In the genomic region with DNA sequence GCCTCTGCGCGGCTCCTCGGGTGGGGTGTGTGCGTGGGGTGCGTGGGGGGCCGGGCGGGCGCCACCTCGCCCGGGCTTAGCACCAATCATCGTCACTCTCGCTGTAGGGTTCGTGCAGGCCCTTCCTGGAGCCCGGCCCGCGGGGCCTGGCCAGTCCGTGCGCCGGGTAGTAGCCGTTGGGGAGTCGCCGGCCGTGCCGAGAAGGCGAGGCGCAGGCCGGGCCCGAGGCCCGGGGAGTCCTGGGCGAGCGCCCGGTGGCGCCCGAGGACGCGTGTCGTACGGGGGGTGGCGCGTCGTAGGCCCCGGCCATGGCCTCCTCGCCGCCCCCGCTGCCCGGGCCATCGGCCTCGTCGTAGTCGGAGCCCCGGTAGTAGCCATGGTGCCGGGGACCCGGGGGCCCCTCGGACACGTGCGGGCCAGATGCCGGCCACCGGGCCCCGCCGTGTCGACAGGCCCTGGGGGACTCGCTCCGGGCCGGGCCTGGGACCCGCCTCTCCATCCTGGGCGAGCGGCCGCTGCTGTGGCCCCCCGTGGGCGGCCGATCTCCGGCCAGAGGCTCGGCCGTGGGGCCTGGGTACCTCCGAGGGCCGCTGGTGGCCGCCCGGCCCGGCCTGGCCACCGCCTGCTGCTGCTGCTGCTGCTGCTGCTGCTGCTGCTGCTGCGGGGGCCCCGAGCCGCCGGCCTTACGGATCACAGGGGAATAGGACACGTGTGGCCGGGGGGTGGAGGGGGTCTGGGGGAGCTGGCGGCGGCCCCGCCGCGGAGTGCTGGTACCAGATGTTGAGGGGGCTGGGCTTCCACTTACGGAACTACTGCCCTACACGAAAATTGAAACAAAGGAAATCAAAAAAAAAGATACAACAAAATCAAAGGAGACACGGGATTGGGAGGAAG, we compare ENCODE assay signal across 8 cellular contexts. TPM values are rescaled to one million over a fixed set of nuclear protein-coding genes. Genes with fewer than 3 reads are reported as not detected.
DNase-seq lines count a peak whose midpoint lies in the region; ATAC-seq and TF ChIP-seq lines count a peak whose summit lies in the region.

No MANE protein-coding gene starts in this region.

- POLR2A ChIA-PET in BJ (lab: Charles Lee) = no interaction called here

- H3K27me3 Mint-ChIP-seq in naive B cell = no peaks in the 10 kb centered on the region

- peak overlapping the region; percentile 90 to 99 (median 96) for H3K27ac Mint-ChIP-seq in naive B cell

- peak overlapping the region; percentile 80 to 98 (median 92) for H3K4me3 Mint-ChIP-seq in naive B cell

- peaks cover 33 to 44% (median 36%) of the 10 kb centered on the region in 3 donors for H3K4me1 Mint-ChIP-seq in naive B cell

- no peaks in the 10 kb centered on the region for H3K36me3 ChIP-seq in BJ (ENCODE audit: control insufficient read depth, insufficient read depth, low read length)

- H3K9me3 Mint-ChIP-seq in naive B cell = no peaks in the 10 kb centered on the region

- no peak for TF ChIP-seq CTCF in BJ (IDR thresholded peaks at IDR 0.05; ENCODE audit: insufficient read depth, low read depth, low read length)
- no peak for TF ChIP-seq CTCF in choroid plexus epithelial cell (conservative IDR thresholded peaks at IDR 0.05; ENCODE audit: low read depth, low read length)

- no peaks in the 10 kb centered on the region for H3K27me3 ChIP-seq in BJ (ENCODE audit: control insufficient read depth, insufficient read depth, low read length)

- CTCF ChIA-PET in BJ (lab: Yijun Ruan, JAX) = interaction anchor here (2.8 kb wide), 1 partner anchor 12 kb away, joined by 13 read pairs; no protein-coding TSS in a partner anchor

- no peak for DNase-seq in BJ (ENCODE audit: low read depth)
- peak; percentile 59 for DNase-seq in LHCN-M2 (ENCODE audit: low read depth)
- DNase-seq in choroid plexus epithelial cell (ENCODE audit: low read depth) = no peak
- peak; percentile 44 for DNase-seq in naive B cell
- no peak for DNase-seq in NCI-H774 (lab: John Stamatoyannopoulos, UW)

- H3K4me3 ChIP-seq in BJ (ENCODE audit: low read depth, low read length) (peak overlapping the region; percentile 21), choroid plexus epithelial cell (ENCODE audit: low read depth, low read length) (peak overlapping the region; percentile 51)

- H3K36me3 Mint-ChIP-seq in naive B cell = no peaks in the 10 kb centered on the region

- ATAC-seq in naive B cell (ENCODE audit: low read depth in 2 of 2) = peak; percentile 27 to 29
- no peak for ATAC-seq in GM19328 (IDR thresholded peaks at IDR 0.05; ENCODE audit: unreplicated experiment)
- no peak for ATAC-seq in HG02885 (IDR thresholded peaks at IDR 0.05; ENCODE audit: poor library complexity, unreplicated experiment)
- ATAC-seq in HG02588 (IDR thresholded peaks at IDR 0.05; ENCODE audit: unreplicated experiment) = no peak

RNA-seq across cellular contexts. Expression of gene IER2, which starts 57.3 kb away (rescaled TPM):
- 9.1 and 18.2 TPM in 2 replicates for polyA plus RNA-seq in BJ (2011; rRNA removed)
- polyA minus RNA-seq in BJ (2011; rRNA and poly(A)+ RNA removed) = 4.2 and 7.4 TPM in 2 replicates
- 13.6 and 14.7 TPM in 2 replicates for total RNA-seq in LHCN-M2 (2014; rRNA removed)
- polyA plus RNA-seq in LHCN-M2 (2012) = 31.1 TPM
- polyA plus RNA-seq in naive B cell (ENCODE audit: low read depth in 6 of 6) = 1,000 to 10,000 TPM in 2 of 6 donors, 100 to 1,000 TPM in 4; 351 to 1,131 (median 562) TPM

RNA-seq across cellular contexts. Expression of gene STX10, which starts 57.3 kb away (rescaled TPM):
- polyA plus RNA-seq in BJ (2011; rRNA removed) (56.8 and 73.1 TPM in 2 replicates), naive B cell (ENCODE audit: low read depth in 6 of 6) (10 to 100 TPM; 48.2 to 84.3 (median 60.0) TPM)
- polyA minus RNA-seq in BJ (2011; rRNA and poly(A)+ RNA removed) = 50.4 and 54.7 TPM in 2 replicates
- 76.4 and 78.6 TPM in 2 replicates for total RNA-seq in LHCN-M2 (2014; rRNA removed)
- 79.3 TPM for polyA plus RNA-seq in LHCN-M2 (2012)

Comparison
In these comparisons a context has a peak if more than half of its experiments do, and no peak if none do; other contexts are left out.
1. DNase-seq: peak in LHCN-M2 (single experiment) and naive B cell (single experiment); none in BJ (single experiment), choroid plexus epithelial cell (single experiment) and NCI-H774 (single experiment).
2. ATAC-seq: peak in naive B cell (2 of 2); none in GM19328 (single experiment), HG02885 (single experiment) and HG02588 (single experiment).
3. RNA of gene IER2, which starts 57.3 kb away (polyA plus RNA-seq): 351 to 1,131 TPM in naive B cell; 9.1 to 18.2 TPM in BJ; every median in the first group is over 10 times any median in the second.